In the genomic region with DNA sequence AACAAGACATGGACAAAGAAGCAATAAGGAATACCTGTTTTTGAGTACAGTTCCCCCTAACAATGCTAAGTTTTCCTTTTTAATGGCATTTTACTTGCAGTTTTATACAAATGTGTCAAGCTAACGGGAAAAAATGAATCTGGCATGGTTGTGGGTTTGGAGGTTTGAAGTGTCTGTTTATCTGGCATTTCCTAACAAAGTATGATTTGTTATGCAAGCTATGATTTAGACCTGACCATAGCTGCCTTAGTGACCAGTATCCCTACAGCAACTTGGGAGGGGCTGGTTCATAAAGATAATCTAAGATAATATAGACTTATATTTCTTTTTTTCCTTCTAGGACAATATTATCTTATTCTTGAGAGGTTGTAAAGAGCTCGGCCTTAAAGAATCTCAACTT, we compare ENCODE assay signal across 29 cellular contexts.
DNase-seq lines count a peak whose midpoint lies in the region; ATAC-seq, FAIRE-seq and TF ChIP-seq lines count a peak whose summit lies in the region.
"Had no signal": no experiment of that assay in that cellular context is flagged by ENCODE, and none has a peak within 500 bp of the region (broad histone marks: within the 10 kb centered on the region; RNA-seq: fewer than 3 reads in every experiment).

No MANE protein-coding gene starts in this region.

- FAIRE-seq in A549 (lab: Jason Lieb, UNC) (no peak), kidney (lab: Jason Lieb, UNC) (no peak)
- FAIRE-seq: GM18507, HTR-8/SVneo had no signal

- CTCF ChIA-PET in A549 (lab: Yijun Ruan, JAX): interaction anchor here (0.9 kb wide), 1 partner anchor 95 kb away, joined by 3 read pairs; no protein-coding TSS in a partner anchor

- H3K27ac ChIP-seq in A549 (peak overlapping the region; percentile 57 to 63; a peak in 2 of 6 replicates), mesenchymal stem cell (ENCODE audit: low read length, poor library complexity, severe bottlenecking) (no peak overlapping the region), H9 (ENCODE audit: insufficient read length, low read depth, low read length) (no peak overlapping the region), kidney (ENCODE audit: low read depth in 2 of 2, low read length in 2 of 2) (no peak overlapping the region)
- H3K27ac ChIP-seq: BLaER1, SK-N-MC had no signal

- H3K4me1 ChIP-seq in A549 (peaks cover 89% of the 10 kb centered on the region), mesenchymal stem cell (ENCODE audit: control insufficient read depth, insufficient read depth, low read depth, low read length) (no peaks in the 10 kb centered on the region), H9 (ENCODE audit: insufficient read depth, low read length) (no peaks in the 10 kb centered on the region), kidney (ENCODE audit: control insufficient read depth in 1 of 2, insufficient read depth in 1 of 2, low read depth in 1 of 2, low read length in 2 of 2) (peaks cover 3 to 33% of the 10 kb centered on the region in 2 donors)

- H4K20me1 ChIP-seq in H9 (ENCODE audit: control insufficient read depth, insufficient read depth, insufficient read length): no peaks in the 10 kb centered on the region
- H4K20me1 ChIP-seq: BLaER1 had no signal

- peaks cover 6 to 7% of the 10 kb centered on the region in 2 experiments for H3K4me1 Mint-ChIP-seq in H9

- H3K23me2 ChIP-seq in H9 (ENCODE audit: insufficient read length, low read depth, low read length, poor library complexity, severe bottlenecking): no peaks in the 10 kb centered on the region

- H2BK120ac ChIP-seq in mesenchymal stem cell (ENCODE audit: low read depth, low read length) (no peak overlapping the region), H9 (ENCODE audit: low read depth, low read length, poor library complexity, severe bottlenecking) (no peak overlapping the region)

- peaks cover 2% of the 10 kb centered on the region for H3K27me3 Mint-ChIP-seq in H9 (ENCODE audit: low read depth)

- H3K4ac ChIP-seq in mesenchymal stem cell (ENCODE audit: low read depth in 1 of 2, low read length in 2 of 2) (no peak overlapping the region), H9 (ENCODE audit: low read depth, low read length) (no peak overlapping the region)

- intact Hi-C loops in kidney (cut with DNase I): no loop called here

- H3K79me2 ChIP-seq in H9 (ENCODE audit: insufficient read depth, low read length): no peaks in the 10 kb centered on the region

- H2BK20ac ChIP-seq in H9 (ENCODE audit: low read depth, low read length, poor library complexity, severe bottlenecking): no peak overlapping the region

- H3K79me1 ChIP-seq in mesenchymal stem cell (replicated peaks; ENCODE audit: low read length, poor library complexity, severe bottlenecking): no peaks in the 10 kb centered on the region
- H3K79me1 ChIP-seq in H9 (ENCODE audit: insufficient read depth, low read depth, low read length, poor library complexity, severe bottlenecking): no peaks in the 10 kb centered on the region

- H2AK5ac ChIP-seq in mesenchymal stem cell (ENCODE audit: low read length, severe bottlenecking) (no peak overlapping the region), H9 (ENCODE audit: insufficient read length, low read length) (no peak overlapping the region)

- H3K9ac ChIP-seq in mesenchymal stem cell (ENCODE audit: low read length) (no peak overlapping the region), H9 (ENCODE audit: extremely low read depth, insufficient read length, low read length) (no peak overlapping the region), kidney (ENCODE audit: low read length in 2 of 2) (no peak overlapping the region)
- H3K9ac ChIP-seq: BLaER1 had no signal

- H2BK5ac ChIP-seq in mesenchymal stem cell (ENCODE audit: low read depth, low read length, poor library complexity, severe bottlenecking) (no peak overlapping the region), H9 (ENCODE audit: insufficient read length, low read length) (no peak overlapping the region)

- TF ChIP-seq CTCF in A549 (IDR thresholded peaks at IDR 0.05) (no peak), H9 (conservative IDR thresholded peaks at IDR 0.05) (no peak), kidney (IDR thresholded peaks at IDR 0.05; ENCODE audit: borderline replicate concordance, extremely low read depth, insufficient read depth) (no peak)

- no peaks in the 10 kb centered on the region for H3K9me3 Mint-ChIP-seq in H9

- H3K27me3 ChIP-seq in mesenchymal stem cell (ENCODE audit: control insufficient read depth in 1 of 2, insufficient read depth in 1 of 2, low read length in 2 of 2) (peaks cover 0 to 10% of the 10 kb centered on the region in 2 experiments), H9 (ENCODE audit: insufficient read depth, low read length) (no peaks in the 10 kb centered on the region; the same call in 1 of the 2 replicates)
- H3K27me3 ChIP-seq: BLaER1 had no signal

- no peak overlapping the region for H3K4me3 Mint-ChIP-seq in H9
- H3K4me3 Mint-ChIP-seq: CD4-positive, alpha-beta T cell had no signal

- no peaks in the 10 kb centered on the region for H3K36me3 Mint-ChIP-seq in H9 (ENCODE audit: insufficient read depth in 1 of 3, low read depth in 3 of 3)

- H3K4me3 ChIP-seq in A549: no peak overlapping the region
- H3K4me3 ChIP-seq in mesenchymal stem cell (ENCODE audit: insufficient read depth in 1 of 2, low read depth in 1 of 2, low read length in 2 of 2): no peak overlapping the region
- H3K4me3 ChIP-seq in kidney (ENCODE audit: low read length in 2 of 2): no peak overlapping the region
- H3K4me3 ChIP-seq: BLaER1, SK-N-MC had no signal

- H3K18ac ChIP-seq in mesenchymal stem cell (ENCODE audit: low read depth in 1 of 2, low read length in 2 of 2) (no peak overlapping the region), H9 (ENCODE audit: insufficient read length, low read depth, low read length) (no peak overlapping the region)

- no peak for TF ChIP-seq EP300 in A549 (IDR thresholded peaks at IDR 0.05)

- no peaks in the 10 kb centered on the region for H3K9me3 ChIP-seq in A549
- no peaks in the 10 kb centered on the region for H3K9me3 ChIP-seq in mesenchymal stem cell (ENCODE audit: control insufficient read depth, low read length)
- no peaks in the 10 kb centered on the region for H3K9me3 ChIP-seq in H9 (ENCODE audit: control insufficient read depth, low read depth, low read length)
- no peaks in the 10 kb centered on the region for H3K9me3 ChIP-seq in kidney (ENCODE audit: control insufficient read depth in 1 of 2, low read length in 2 of 2)
- H3K9me3 ChIP-seq: BLaER1 had no signal

- no peak overlapping the region for H3K56ac ChIP-seq in H9 (ENCODE audit: insufficient read length, low read depth, low read length)

- 28% methylated on average over 2 of the region's 2 CpGs for WGBS in A549 (ENCODE audit: missing lambda C conversion rate)
- 13% methylated on average over 2 of the region's 2 CpGs for WGBS in mesenchymal stem cell
- no CpG with 5 or more reads among the region's 2 CpGs for WGBS in H9 (ENCODE audit: extremely low coverage, insufficient read length, low lambda C conversion rate)

- no peak for TF ChIP-seq POLR2A in A549 (IDR thresholded peaks at IDR 0.05; ENCODE audit: low read length)

- DNase-seq in A549 (ENCODE audit: low read depth in 1 of 2, low spot score in 1 of 2) (no peak), M059J (ENCODE audit: low read depth) (peak; percentile 48), amniotic epithelial cell (ENCODE audit: low read depth) (peak; percentile 85), mesenchymal stem cell (peak; percentile 18), H9 (no peak), OCI-M1 (lab: John Stamatoyannopoulos, UW) (no peak), kidney (no peak)
- DNase-seq in activated T-cell treated with anti-CD3 and anti-CD28 coated beads, Interleukin-2, amount 50 U/mL, for 48 hours: no peak
- DNase-seq: ACHN; CD4-positive, alpha-beta T cell; COR-L47; DMS 273 treated with DMSO at 0.1 percent for 48 hours; DND-41; GOT3; IMR-90; MM.1S; NCI-H1092 treated with DMSO at 0.1 percent for 48 hours; NCI-H146; NCI-H2029; NCI-H2227 treated with DMSO at 0.1 percent for 48 hours; NCI-H510A treated with DMSO at 0.1 percent for 48 hours; NCI-H774; SW 1271 had no signal

- H3K27ac Mint-ChIP-seq in H9: no peak overlapping the region
- H3K27ac Mint-ChIP-seq: CD4-positive, alpha-beta T cell had no signal

- no peak overlapping the region for H2BK15ac ChIP-seq in mesenchymal stem cell (ENCODE audit: low read depth, poor library complexity, severe bottlenecking)
- no peak overlapping the region for H2BK15ac ChIP-seq in H9 (ENCODE audit: low read depth, low read length)

- no peak overlapping the region for H2AFZ ChIP-seq in mesenchymal stem cell (ENCODE audit: low read depth, low read length)
- no peak overlapping the region for H2AFZ ChIP-seq in H9 (ENCODE audit: low read length)

- POLR2A ChIA-PET in A549 (lab: Yijun Ruan, JAX): no interaction called here

- H4K5ac ChIP-seq in H9 (ENCODE audit: insufficient read length, low read depth, low read length): no peak overlapping the region

- H2BK12ac ChIP-seq in mesenchymal stem cell (ENCODE audit: low read length in 2 of 2) (no peak overlapping the region), H9 (ENCODE audit: insufficient read length, low read depth, low read length) (no peak overlapping the region)

- ATAC-seq in A549: no peak
- ATAC-seq: HCT116, Right ventricle myocardium inferior had no signal

- no peak overlapping the region for H4K91ac ChIP-seq in mesenchymal stem cell (ENCODE audit: low read length)
- H4K91ac ChIP-seq in H9 (ENCODE audit: insufficient read length, low read depth, low read length): no peak overlapping the region

- H3K14ac ChIP-seq in mesenchymal stem cell (ENCODE audit: low read length in 2 of 2): no peak overlapping the region
- no peak overlapping the region for H3K14ac ChIP-seq in H9 (ENCODE audit: insufficient read depth, low read length)

- H3T11ph ChIP-seq in H9 (ENCODE audit: low read length): no peak overlapping the region

- TF ChIP-seq RAD21 in A549 (conservative IDR thresholded peaks at IDR 0.05 in 1 of 2, IDR thresholded peaks at IDR 0.05 in 1 of 2): no peak

- no peaks in the 10 kb centered on the region for H3K36me3 ChIP-seq in mesenchymal stem cell (ENCODE audit: control insufficient read depth in 1 of 2, insufficient read depth in 2 of 2, low read depth in 1 of 2, low read length in 2 of 2)
- H3K36me3 ChIP-seq in kidney (ENCODE audit: control insufficient read depth in 1 of 2, insufficient read depth in 2 of 2, low read length in 2 of 2): no peaks in the 10 kb centered on the region
- H3K36me3 ChIP-seq: BLaER1 had no signal

- H3K23ac ChIP-seq in mesenchymal stem cell (ENCODE audit: low read length in 2 of 2) (no peak overlapping the region), H9 (ENCODE audit: insufficient read length, low read depth, low read length) (no peak overlapping the region)

- H4K8ac ChIP-seq in mesenchymal stem cell (ENCODE audit: low read length) (no peak overlapping the region), H9 (replicated peaks; ENCODE audit: insufficient read length, low read depth, low read length) (no peak overlapping the region)

- H3K4me2 ChIP-seq in A549 (peak overlapping the region; percentile 78), mesenchymal stem cell (ENCODE audit: low read length, poor library complexity, severe bottlenecking) (no peak overlapping the region), H9 (ENCODE audit: insufficient read depth, insufficient read length, low read length) (no peak overlapping the region)
- H3K4me2 ChIP-seq: BLaER1 had no signal

TF ChIP-seq in A549, 52 proteins besides CTCF, POLR2A, EP300 and RAD21 (continues in another document):
- no peak for TF ChIP-seq CBX8 (IDR thresholded peaks at IDR 0.05)

Comparison
In these comparisons a context has a peak if more than half of its experiments do, and no peak if none do; other contexts are left out.
1. DNase-seq: peak in M059J (single experiment), amniotic epithelial cell (single experiment) and mesenchymal stem cell (single experiment); none in A549 (0 of 2), activated T-cell treated with anti-CD3 and anti-CD28 coated beads, Interleukin-2, amount 50 U/mL, for 48 hours (0 of 2), H9 (single experiment), OCI-M1 (single experiment) and kidney (single experiment).
2. H3K27ac ChIP-seq: peak in A549 (2 of 2); none in mesenchymal stem cell (single experiment), H9 (single experiment) and kidney (0 of 2).